ENCODE assay signal across 8 cellular contexts in the genomic region with DNA sequence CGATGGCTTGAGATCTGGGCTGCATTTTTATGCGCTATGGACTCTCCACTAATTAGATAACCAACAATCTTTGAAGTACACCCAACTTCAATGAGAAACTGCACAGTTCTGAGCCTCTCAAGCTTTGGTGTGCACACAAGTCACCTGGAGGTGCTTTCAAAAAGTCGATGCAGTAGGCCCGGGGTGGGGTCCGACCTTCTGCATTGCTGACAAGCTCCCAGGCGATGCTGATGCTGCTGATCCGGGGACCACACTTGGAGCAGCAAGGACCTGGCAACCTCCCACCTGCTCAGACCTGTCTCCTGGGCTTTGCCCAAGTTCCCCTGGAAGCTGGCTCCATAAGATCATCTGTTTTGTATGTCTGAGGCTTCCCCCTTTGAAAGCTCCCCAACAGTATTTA.
"Had no signal": no experiment of that assay in that cellular context is flagged by ENCODE, and none has a peak within 500 bp of the region (broad histone marks: within the 10 kb centered on the region; RNA-seq: fewer than 3 reads in every experiment).

No MANE protein-coding gene starts in this region.

- DNase-seq: GM23248, GOT3, H7, HFFc6, IMR-90 had no signal

- H3K4me3 Mint-ChIP-seq: HFFc6 had no signal

- H3K27ac ChIP-seq: GM23248 had no signal

- H3K9me3 Mint-ChIP-seq: HFFc6 had no signal

- H3K4me3 ChIP-seq: GM23248, HAP-1, K562 had no signal

- H3K9me3 ChIP-seq: HAP-1 had no signal

- ATAC-seq: HCT116 had no signal

- H3K27ac Mint-ChIP-seq: HFFc6 had no signal

- H3K36me3 ChIP-seq: HAP-1 had no signal
